ENCODE assay signal across 12 cellular contexts in the genomic region with DNA sequence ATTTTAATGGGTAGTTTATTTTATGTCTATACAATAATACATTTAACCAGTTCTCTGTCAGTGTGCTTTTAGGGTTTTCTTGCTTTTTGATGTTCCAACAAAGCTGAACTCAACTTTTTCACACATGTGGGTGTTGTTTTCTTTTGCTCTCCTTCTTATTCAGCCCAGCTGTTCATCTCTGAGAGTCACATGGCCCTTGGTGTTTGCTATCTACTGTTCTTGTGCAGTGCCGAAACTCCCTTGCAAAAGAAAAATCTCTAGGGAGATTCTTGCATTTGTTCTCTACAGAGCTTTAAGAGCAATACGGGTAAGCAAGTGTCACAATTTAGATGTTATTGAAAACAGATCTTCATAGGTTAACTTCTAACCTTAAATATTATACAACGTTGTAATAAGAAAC.
"Had no signal": no experiment of that assay in that cellular context is flagged by ENCODE, and none has a peak within 500 bp of the region (broad histone marks: within the 10 kb centered on the region; RNA-seq: fewer than 3 reads in every experiment).

No MANE protein-coding gene starts in this region.

- ATAC-seq: activated naive CD4-positive, alpha-beta T cell treated with anti-CD3 and anti-CD28 coated beads, Interleukin-2, amount 50 U/mL, for 72 hours; stimulated activated naive CD8-positive, alpha-beta T cell treated with anti-CD3 and anti-CD28 coated beads, Interleukin-15, amount 100 ng/mL, for 72 hours had no signal

- H3K4me3 ChIP-seq: pancreas, skin epidermis, thyroid gland, vagina had no signal

- DNase-seq: activated CD4-positive, alpha-beta T cell treated with anti-CD3 and anti-CD28 coated beads, Interleukin-2, amount 50 U/mL, for 1 hour; activated effector memory CD4-positive, alpha-beta T cell treated with Interleukin-2 at 50 U/mL for 16 hours; activated T-cell treated with anti-CD3 and anti-CD28 coated beads, Interleukin-2, amount 50 U/mL, for 1 hour; endodermal cell; mesendoderm; pancreas; stimulated activated CD4-positive, alpha-beta T cell treated with anti-CD3 and anti-CD28 coated beads, Interleukin-4, amount 100 ng/mL, for 4 hours; stimulated activated naive CD8-positive, alpha-beta T cell treated with anti-CD3 and anti-CD28 coated beads, Interleukin-15, amount 100 ng/mL, for 72 hours; thyroid gland had no signal
